In genomic region chrX:66255359-66255967, GRCh38 we compare ENCODE assay signal across 1 cellular context.
TF ChIP-seq lines count a peak whose summit lies in the region.

No MANE protein-coding gene starts in this region.

TF ChIP-seq in K562, 482 proteins besides CTCF, POLR2A, EP300 and RAD21 (continued from another document):
- TF ChIP-seq, protein P1, sequence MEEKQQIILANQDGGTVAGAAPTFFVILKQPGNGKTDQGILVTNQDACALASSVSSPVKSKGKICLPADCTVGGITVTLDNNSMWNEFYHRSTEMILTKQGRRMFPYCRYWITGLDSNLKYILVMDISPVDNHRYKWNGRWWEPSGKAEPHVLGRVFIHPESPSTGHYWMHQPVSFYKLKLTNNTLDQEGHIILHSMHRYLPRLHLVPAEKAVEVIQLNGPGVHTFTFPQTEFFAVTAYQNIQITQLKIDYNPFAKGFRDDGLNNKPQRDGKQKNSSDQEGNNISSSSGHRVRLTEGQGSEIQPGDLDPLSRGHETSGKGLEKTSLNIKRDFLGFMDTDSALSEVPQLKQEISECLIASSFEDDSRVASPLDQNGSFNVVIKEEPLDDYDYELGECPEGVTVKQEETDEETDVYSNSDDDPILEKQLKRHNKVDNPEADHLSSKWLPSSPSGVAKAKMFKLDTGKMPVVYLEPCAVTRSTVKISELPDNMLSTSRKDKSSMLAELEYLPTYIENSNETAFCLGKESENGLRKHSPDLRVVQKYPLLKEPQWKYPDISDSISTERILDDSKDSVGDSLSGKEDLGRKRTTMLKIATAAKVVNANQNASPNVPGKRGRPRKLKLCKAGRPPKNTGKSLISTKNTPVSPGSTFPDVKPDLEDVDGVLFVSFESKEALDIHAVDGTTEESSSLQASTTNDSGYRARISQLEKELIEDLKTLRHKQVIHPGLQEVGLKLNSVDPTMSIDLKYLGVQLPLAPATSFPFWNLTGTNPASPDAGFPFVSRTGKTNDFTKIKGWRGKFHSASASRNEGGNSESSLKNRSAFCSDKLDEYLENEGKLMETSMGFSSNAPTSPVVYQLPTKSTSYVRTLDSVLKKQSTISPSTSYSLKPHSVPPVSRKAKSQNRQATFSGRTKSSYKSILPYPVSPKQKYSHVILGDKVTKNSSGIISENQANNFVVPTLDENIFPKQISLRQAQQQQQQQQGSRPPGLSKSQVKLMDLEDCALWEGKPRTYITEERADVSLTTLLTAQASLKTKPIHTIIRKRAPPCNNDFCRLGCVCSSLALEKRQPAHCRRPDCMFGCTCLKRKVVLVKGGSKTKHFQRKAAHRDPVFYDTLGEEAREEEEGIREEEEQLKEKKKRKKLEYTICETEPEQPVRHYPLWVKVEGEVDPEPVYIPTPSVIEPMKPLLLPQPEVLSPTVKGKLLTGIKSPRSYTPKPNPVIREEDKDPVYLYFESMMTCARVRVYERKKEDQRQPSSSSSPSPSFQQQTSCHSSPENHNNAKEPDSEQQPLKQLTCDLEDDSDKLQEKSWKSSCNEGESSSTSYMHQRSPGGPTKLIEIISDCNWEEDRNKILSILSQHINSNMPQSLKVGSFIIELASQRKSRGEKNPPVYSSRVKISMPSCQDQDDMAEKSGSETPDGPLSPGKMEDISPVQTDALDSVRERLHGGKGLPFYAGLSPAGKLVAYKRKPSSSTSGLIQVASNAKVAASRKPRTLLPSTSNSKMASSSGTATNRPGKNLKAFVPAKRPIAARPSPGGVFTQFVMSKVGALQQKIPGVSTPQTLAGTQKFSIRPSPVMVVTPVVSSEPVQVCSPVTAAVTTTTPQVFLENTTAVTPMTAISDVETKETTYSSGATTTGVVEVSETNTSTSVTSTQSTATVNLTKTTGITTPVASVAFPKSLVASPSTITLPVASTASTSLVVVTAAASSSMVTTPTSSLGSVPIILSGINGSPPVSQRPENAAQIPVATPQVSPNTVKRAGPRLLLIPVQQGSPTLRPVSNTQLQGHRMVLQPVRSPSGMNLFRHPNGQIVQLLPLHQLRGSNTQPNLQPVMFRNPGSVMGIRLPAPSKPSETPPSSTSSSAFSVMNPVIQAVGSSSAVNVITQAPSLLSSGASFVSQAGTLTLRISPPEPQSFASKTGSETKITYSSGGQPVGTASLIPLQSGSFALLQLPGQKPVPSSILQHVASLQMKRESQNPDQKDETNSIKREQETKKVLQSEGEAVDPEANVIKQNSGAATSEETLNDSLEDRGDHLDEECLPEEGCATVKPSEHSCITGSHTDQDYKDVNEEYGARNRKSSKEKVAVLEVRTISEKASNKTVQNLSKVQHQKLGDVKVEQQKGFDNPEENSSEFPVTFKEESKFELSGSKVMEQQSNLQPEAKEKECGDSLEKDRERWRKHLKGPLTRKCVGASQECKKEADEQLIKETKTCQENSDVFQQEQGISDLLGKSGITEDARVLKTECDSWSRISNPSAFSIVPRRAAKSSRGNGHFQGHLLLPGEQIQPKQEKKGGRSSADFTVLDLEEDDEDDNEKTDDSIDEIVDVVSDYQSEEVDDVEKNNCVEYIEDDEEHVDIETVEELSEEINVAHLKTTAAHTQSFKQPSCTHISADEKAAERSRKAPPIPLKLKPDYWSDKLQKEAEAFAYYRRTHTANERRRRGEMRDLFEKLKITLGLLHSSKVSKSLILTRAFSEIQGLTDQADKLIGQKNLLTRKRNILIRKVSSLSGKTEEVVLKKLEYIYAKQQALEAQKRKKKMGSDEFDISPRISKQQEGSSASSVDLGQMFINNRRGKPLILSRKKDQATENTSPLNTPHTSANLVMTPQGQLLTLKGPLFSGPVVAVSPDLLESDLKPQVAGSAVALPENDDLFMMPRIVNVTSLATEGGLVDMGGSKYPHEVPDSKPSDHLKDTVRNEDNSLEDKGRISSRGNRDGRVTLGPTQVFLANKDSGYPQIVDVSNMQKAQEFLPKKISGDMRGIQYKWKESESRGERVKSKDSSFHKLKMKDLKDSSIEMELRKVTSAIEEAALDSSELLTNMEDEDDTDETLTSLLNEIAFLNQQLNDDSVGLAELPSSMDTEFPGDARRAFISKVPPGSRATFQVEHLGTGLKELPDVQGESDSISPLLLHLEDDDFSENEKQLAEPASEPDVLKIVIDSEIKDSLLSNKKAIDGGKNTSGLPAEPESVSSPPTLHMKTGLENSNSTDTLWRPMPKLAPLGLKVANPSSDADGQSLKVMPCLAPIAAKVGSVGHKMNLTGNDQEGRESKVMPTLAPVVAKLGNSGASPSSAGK (IDR thresholded peaks at IDR 0.05): no peak
- TF ChIP-seq HMG20B (CRISPR knock-in tag; IDR thresholded peaks at IDR 0.05): no peak
- TF ChIP-seq CBX8 (IDR thresholded peaks at IDR 0.05; ENCODE audit: borderline replicate concordance, extremely low read depth, low read depth, low read length, poor library complexity, severe bottlenecking): no peak
- no peak for TF ChIP-seq HINFP (tag; conservative IDR thresholded peaks at IDR 0.05; ENCODE audit: low read depth)
- TF ChIP-seq ZNF197 (CRISPR knock-in tag; IDR thresholded peaks at IDR 0.05; ENCODE audit: low read depth): no peak
- TF ChIP-seq ZNF24 (IDR thresholded peaks at IDR 0.05): no peak
- no peak for TF ChIP-seq TAF15 (IDR thresholded peaks at IDR 0.05; ENCODE audit: low read depth, low read length)
- TF ChIP-seq MIER1 (IDR thresholded peaks at IDR 0.05; ENCODE audit: low read depth): no peak
- TF ChIP-seq, protein P2, sequence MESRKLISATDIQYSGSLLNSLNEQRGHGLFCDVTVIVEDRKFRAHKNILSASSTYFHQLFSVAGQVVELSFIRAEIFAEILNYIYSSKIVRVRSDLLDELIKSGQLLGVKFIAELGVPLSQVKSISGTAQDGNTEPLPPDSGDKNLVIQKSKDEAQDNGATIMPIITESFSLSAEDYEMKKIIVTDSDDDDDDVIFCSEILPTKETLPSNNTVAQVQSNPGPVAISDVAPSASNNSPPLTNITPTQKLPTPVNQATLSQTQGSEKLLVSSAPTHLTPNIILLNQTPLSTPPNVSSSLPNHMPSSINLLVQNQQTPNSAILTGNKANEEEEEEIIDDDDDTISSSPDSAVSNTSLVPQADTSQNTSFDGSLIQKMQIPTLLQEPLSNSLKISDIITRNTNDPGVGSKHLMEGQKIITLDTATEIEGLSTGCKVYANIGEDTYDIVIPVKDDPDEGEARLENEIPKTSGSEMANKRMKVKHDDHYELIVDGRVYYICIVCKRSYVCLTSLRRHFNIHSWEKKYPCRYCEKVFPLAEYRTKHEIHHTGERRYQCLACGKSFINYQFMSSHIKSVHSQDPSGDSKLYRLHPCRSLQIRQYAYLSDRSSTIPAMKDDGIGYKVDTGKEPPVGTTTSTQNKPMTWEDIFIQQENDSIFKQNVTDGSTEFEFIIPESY (CRISPR knock-in tag; IDR thresholded peaks at IDR 0.05): no peak
- TF ChIP-seq, protein P3, sequence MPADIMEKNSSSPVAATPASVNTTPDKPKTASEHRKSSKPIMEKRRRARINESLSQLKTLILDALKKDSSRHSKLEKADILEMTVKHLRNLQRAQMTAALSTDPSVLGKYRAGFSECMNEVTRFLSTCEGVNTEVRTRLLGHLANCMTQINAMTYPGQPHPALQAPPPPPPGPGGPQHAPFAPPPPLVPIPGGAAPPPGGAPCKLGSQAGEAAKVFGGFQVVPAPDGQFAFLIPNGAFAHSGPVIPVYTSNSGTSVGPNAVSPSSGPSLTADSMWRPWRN (IDR thresholded peaks at IDR 0.05; ENCODE audit: low read depth): no peak
- peak; percentile 64; the same call in 1 of the 2 replicates for TF ChIP-seq JUND (IDR thresholded peaks at IDR 0.05; ENCODE audit: borderline replicate concordance, low read depth, low read length)
- TF ChIP-seq JUND (tag; IDR thresholded peaks at IDR 0.05; ENCODE audit: borderline replicate concordance, low read depth, low read length): peak; percentile 40; the same call in 1 of the 3 replicates
